In genomic region chr4:15005474-15006115, GRCh38 we compare ENCODE assay signal across 8 cellular contexts. TPM values are rescaled to one million over a fixed set of nuclear protein-coding genes. Genes with fewer than 3 reads are reported as not detected.
A peak's percentile ranks its signal among the peaks of the same experiment; 100 is the strongest.
DNase-seq lines count a peak whose midpoint lies in the region; ATAC-seq and TF ChIP-seq lines count a peak whose summit lies in the region.

No MANE protein-coding gene starts in this region.

- no peaks in the 10 kb centered on the region for H3F3A ChIP-seq in PC-3 (ENCODE audit: low read length, unreplicated experiment)

- H3K9me3 ChIP-seq in PC-3 (ENCODE audit: low read length) (no peaks in the 10 kb centered on the region), ovary (no peaks in the 10 kb centered on the region)

- H3K79me2 ChIP-seq in PC-3 (ENCODE audit: low read length), result peaks cover 43% of the 10 kb centered on the region

- H3K27ac ChIP-seq in PC-3 (ENCODE audit: low read length), result peak overlapping the region; percentile 39
- peak overlapping the region in 1 of 2 donors; percentile 100 for H3K27ac ChIP-seq in ovary

- H3K27me3 ChIP-seq in PC-3 (ENCODE audit: low read length) (no peaks in the 10 kb centered on the region), ovary (no peaks in the 10 kb centered on the region)

- TF ChIP-seq EP300 in ovary (IDR thresholded peaks at IDR 0.05), result no peak

- intact Hi-C loops in PC-3 (cut with micrococcal nuclease), result loop anchor here (1.0 to 10.0 kb wide), 3 partner anchors 121 to 1351 kb away; no protein-coding TSS in a partner anchor
- intact Hi-C loops in ovary (cut with DNase I), result loop anchor here in 3 of 4 donors (10.0 kb wide), 4 partner anchors 139 to 1361 kb away; partner anchors contain the start of gene FBXL5 (in 1 of the 3)

- peaks cover 5% of the 10 kb centered on the region for H3K27me3 Mint-ChIP-seq in endothelial cell (ENCODE audit: unreplicated experiment)

- ATAC-seq in PC-3, result no peak
- ATAC-seq in HG03439 (IDR thresholded peaks at IDR 0.05; ENCODE audit: unreplicated experiment), result no peak

- H3K4me3 ChIP-seq in PC-3 (ENCODE audit: low read length), result peak overlapping the region; percentile 75
- peak overlapping the region; percentile 98 for H3K4me3 ChIP-seq in ovary

- H2AFZ ChIP-seq in PC-3 (ENCODE audit: low read length), result peak overlapping the region; percentile 73; the same call in 1 of the 2 replicates

- peaks cover 17% of the 10 kb centered on the region for H3K4me1 Mint-ChIP-seq in endothelial cell (ENCODE audit: unreplicated experiment)

- no peaks in the 10 kb centered on the region; the same call in 1 of the 2 replicates for H3K36me3 ChIP-seq in PC-3 (ENCODE audit: low read depth, low read length)
- no peaks in the 10 kb centered on the region for H3K36me3 ChIP-seq in ovary

- peak overlapping the region; percentile 76 for H3K9ac ChIP-seq in PC-3 (ENCODE audit: low read length)

- H3K9me2 ChIP-seq in PC-3 (replicated peaks; ENCODE audit: low read length), result no peaks in the 10 kb centered on the region

- WGBS in ovary, 3 donors, result 31 to 41% (median 35%) methylated on average over 4 of the region's 4 CpGs

- H3K4me3 Mint-ChIP-seq in endothelial cell (ENCODE audit: unreplicated experiment), result peak overlapping the region; percentile 94

- TSS peak; percentile 42 for BruUV-seq in PC-3 (replicated peaks; lab: Mats Ljungman, UMichigan)

- no peaks in the 10 kb centered on the region for H3K9me3 Mint-ChIP-seq in endothelial cell (ENCODE audit: unreplicated experiment)

- H4K20me1 ChIP-seq in PC-3 (ENCODE audit: low read length), result peaks cover 9% of the 10 kb centered on the region; the same call in 1 of the 2 replicates

- CTCF ChIA-PET in PC-3 (lab: Charles Lee), result interaction anchor here (0.6 to 1.0 kb wide), 2 partner anchors 256 to 1274 kb away, joined by 3 to 4 read pairs; no protein-coding TSS in a partner anchor

- H3K36me3 Mint-ChIP-seq in endothelial cell (ENCODE audit: low read depth, unreplicated experiment), result peaks cover 5% of the 10 kb centered on the region

- POLR2A ChIA-PET in PC-3 (lab: Charles Lee; ENCODE audit: unreplicated experiment), result interaction anchor here (0.7 kb wide), 1 partner anchor 158 kb away, joined by 3 read pairs; no protein-coding TSS in a partner anchor

- H3K4me1 ChIP-seq in PC-3 (ENCODE audit: insufficient read depth, low read length) (peaks cover 16% of the 10 kb centered on the region; the same call in 1 of the 2 replicates), ovary (ENCODE audit: insufficient read depth) (no peaks in the 10 kb centered on the region)

- H3K27ac Mint-ChIP-seq in endothelial cell (ENCODE audit: unreplicated experiment), result peak overlapping the region; percentile 33

- no peak for TF ChIP-seq POLR2A in ovary (IDR thresholded peaks at IDR 0.05)

- in situ Hi-C loops in Caki2 (cut with HindIII; ENCODE audit: low pct_unique_long_range_greater_than_20kb, low sequenced_read_pairs), result no loop called here

- DNase-seq in Caki2 (ENCODE audit: low read depth), result peak; percentile 9
- DNase-seq in PC-3, result no peak
- DNase-seq in endothelial cell (ENCODE audit: low spot score), result no peak
- no peak for DNase-seq in ovary
- no peak for DNase-seq in A172 (ENCODE audit: low spot score)
- no peak for DNase-seq in OCI-M1 (lab: John Stamatoyannopoulos, UW)
- no peak for DNase-seq in activated CD8-positive, alpha-beta memory T cell treated with anti-CD3 and anti-CD28 coated beads, Interleukin-2, amount 50 U/mL, for 4 hours

- no peak for TF ChIP-seq CTCF in PC-3 (conservative IDR thresholded peaks at IDR 0.05; ENCODE audit: low read depth, low read length)
- TF ChIP-seq CTCF in endothelial cell (IDR thresholded peaks at IDR 0.05; ENCODE audit: unreplicated experiment), result no peak
- TF ChIP-seq CTCF in ovary (IDR thresholded peaks at IDR 0.05), result no peak

- H3K4me2 ChIP-seq in PC-3 (ENCODE audit: low read length), result peak overlapping the region; percentile 86

RNA-seq across cellular contexts. Expression of gene CPEB2, which starts 3.3 kb away (rescaled TPM):
- total RNA-seq in Caki2 (2014; rRNA removed; shearing (Covaris generic); ENCODE audit: low replicate concordance), result 5.3 and 7.9 TPM in 2 replicates
- total RNA-seq in PC-3 (2014; rRNA removed) (1.8 and 2.4 TPM in 2 replicates), endothelial cell (ENCODE audit: unreplicated experiment) (14.9 TPM), ovary (10 to 100 TPM in 6 of 7 donors, 1 to 10 TPM in 1; 9.9 to 18.6 (median 14.5) TPM)
- 10 to 100 TPM in 1 of 2 donors, 1 to 10 TPM in 1; 4.4 to 12.3 TPM for polyA plus RNA-seq in ovary
- total RNA-seq in A172 (2014; rRNA removed; shearing (Covaris generic)), result 2.2 and 5.3 TPM in 2 replicates
